Comparison of ENCODE assay signal across 15 cellular contexts in genomic region chr18:36212301-36212977, GRCh38. TPM values are rescaled to one million over a fixed set of nuclear protein-coding genes. Genes with fewer than 3 reads are reported as not detected.
A peak's percentile ranks its signal among the peaks of the same experiment; 100 is the strongest.
DNase-seq lines count a peak whose midpoint lies in the region; ATAC-seq and TF ChIP-seq lines count a peak whose summit lies in the region.
"Had no signal": no experiment of that assay in that cellular context is flagged by ENCODE, and none has a peak within 500 bp of the region (broad histone marks: within the 10 kb centered on the region; RNA-seq: fewer than 3 reads in every experiment).

No MANE protein-coding gene starts in this region.

- peak overlapping the region; percentile 61 for H3K27ac Mint-ChIP-seq in osteocyte (ENCODE audit: unreplicated experiment)
- no peak overlapping the region for H3K27ac Mint-ChIP-seq in stimulated activated naive CD8-positive, alpha-beta T cell treated with anti-CD3 and anti-CD28 coated beads, Interleukin-15, amount 100 ng/mL, for 72 hours
- no peak overlapping the region for H3K27ac Mint-ChIP-seq in activated CD8-positive, alpha-beta T cell treated with anti-CD3 and anti-CD28 coated beads, Interleukin-2, amount 10 ng/mL, durations not matched to agents 7 days and 5 days
- H3K27ac Mint-ChIP-seq: activated naive CD4-positive, alpha-beta T cell treated with anti-CD3 and anti-CD28 coated beads, Interleukin-2, amount 50 U/mL, for 24 hours had no signal

- H4K20me1 ChIP-seq in fibroblast of lung (ENCODE audit: control insufficient read depth, extremely low read depth, insufficient read depth, low read length) = no peaks in the 10 kb centered on the region

- intact Hi-C loops in A673 (cut with micrococcal nuclease; ENCODE audit: unreplicated experiment) = no loop called here

- H3K4me1 ChIP-seq in fibroblast of lung (ENCODE audit: control insufficient read depth, extremely low read depth, insufficient read depth, low read length) (peaks cover 2% of the 10 kb centered on the region), A673 (ENCODE audit: insufficient read depth, low read length, poor library complexity, severe bottlenecking) (no peaks in the 10 kb centered on the region)

- H3K79me2 ChIP-seq in fibroblast of lung (ENCODE audit: control insufficient read depth, insufficient read depth, low read length) = no peaks in the 10 kb centered on the region

- peaks cover 7% of the 10 kb centered on the region for H3K36me3 ChIP-seq in BJ (ENCODE audit: control insufficient read depth, insufficient read depth, low read length)
- no peaks in the 10 kb centered on the region for H3K36me3 ChIP-seq in fibroblast of lung (ENCODE audit: control insufficient read depth, insufficient read depth, low read length)
- no peaks in the 10 kb centered on the region for H3K36me3 ChIP-seq in A673 (ENCODE audit: insufficient read depth, low read length, poor library complexity, severe bottlenecking)

- H3K9me3 ChIP-seq in fibroblast of lung (ENCODE audit: control insufficient read depth, insufficient read depth, low read depth, low read length) (no peaks in the 10 kb centered on the region), A673 (ENCODE audit: low read depth, low read length, poor library complexity, severe bottlenecking) (peaks cover 6% of the 10 kb centered on the region)

- no peaks in the 10 kb centered on the region for H3K27me3 ChIP-seq in BJ (ENCODE audit: control insufficient read depth, insufficient read depth, low read length)
- no peaks in the 10 kb centered on the region for H3K27me3 ChIP-seq in fibroblast of lung (ENCODE audit: control insufficient read depth, insufficient read depth, low read length)
- H3K27me3 ChIP-seq in A673 (replicated peaks; ENCODE audit: insufficient read depth, low read depth, low read length, poor library complexity) = no peaks in the 10 kb centered on the region
- H3K27me3 ChIP-seq: foreskin keratinocyte had no signal

- TF ChIP-seq CTCF in BJ (IDR thresholded peaks at IDR 0.05; ENCODE audit: insufficient read depth, low read depth, low read length) (peak; percentile 28; the same call in 1 of the 2 replicates), fibroblast of lung (conservative IDR thresholded peaks at IDR 0.05 in 1 of 2, IDR thresholded peaks at IDR 0.05 in 1 of 2; ENCODE audit: low read depth in 1 of 2, low read length in 2 of 2) (peak; percentile 29 to 39), osteocyte (IDR thresholded peaks at IDR 0.05) (peak; percentile 36), A673 (conservative IDR thresholded peaks at IDR 0.05; ENCODE audit: low read depth, low read length) (no peak)

- H3K27me3 Mint-ChIP-seq in osteocyte (ENCODE audit: unreplicated experiment) = no peaks in the 10 kb centered on the region
- H3K27me3 Mint-ChIP-seq in stimulated activated naive CD8-positive, alpha-beta T cell treated with anti-CD3 and anti-CD28 coated beads, Interleukin-15, amount 100 ng/mL, for 72 hours = peaks cover 22% of the 10 kb centered on the region
- H3K27me3 Mint-ChIP-seq in activated CD8-positive, alpha-beta T cell treated with anti-CD3 and anti-CD28 coated beads, Interleukin-2, amount 10 ng/mL, durations not matched to agents 7 days and 5 days (ENCODE audit: low read depth) = peaks cover 16% of the 10 kb centered on the region

- H3K9ac ChIP-seq in fibroblast of lung (ENCODE audit: insufficient read depth, low read length) = no peak overlapping the region

- H3K4me1 Mint-ChIP-seq in osteocyte (ENCODE audit: unreplicated experiment) = peaks cover 15% of the 10 kb centered on the region
- H3K4me1 Mint-ChIP-seq in stimulated activated naive CD8-positive, alpha-beta T cell treated with anti-CD3 and anti-CD28 coated beads, Interleukin-15, amount 100 ng/mL, for 72 hours = no peaks in the 10 kb centered on the region
- no peaks in the 10 kb centered on the region for H3K4me1 Mint-ChIP-seq in activated CD8-positive, alpha-beta T cell treated with anti-CD3 and anti-CD28 coated beads, Interleukin-2, amount 10 ng/mL, durations not matched to agents 7 days and 5 days (ENCODE audit: low read depth)
- H3K4me1 Mint-ChIP-seq: activated naive CD4-positive, alpha-beta T cell treated with anti-CD3 and anti-CD28 coated beads, Interleukin-2, amount 50 U/mL, for 24 hours had no signal

- H3K4me3 ChIP-seq in BJ (ENCODE audit: low read depth, low read length) (no peak overlapping the region), fibroblast of lung (replicated peaks in 1 of 4; ENCODE audit: control extremely low read depth in 1 of 4, insufficient read depth in 1 of 4, low read depth in 3 of 4, low read length in 4 of 4) (no peak overlapping the region), A673 (ENCODE audit: low read depth, low read length, poor library complexity, severe bottlenecking) (no peak overlapping the region)

- CTCF ChIA-PET in BJ (lab: Yijun Ruan, JAX) (no interaction called here), A673 (lab: Charles Lee) (no interaction called here)
- CTCF ChIA-PET in activated CD8-positive, alpha-beta T cell treated with anti-CD3 and anti-CD28 coated beads, Interleukin-2, amount 10 ng/mL, durations not matched to agents 7 days and 5 days (lab: Charles Lee) = no interaction called here

- POLR2A ChIA-PET in BJ (lab: Charles Lee) (no interaction called here), A673 (lab: Charles Lee; ENCODE audit: low non-redundant PET) (no interaction called here)
- POLR2A ChIA-PET in activated CD8-positive, alpha-beta T cell treated with anti-CD3 and anti-CD28 coated beads, Interleukin-2, amount 10 ng/mL, durations not matched to agents 7 days and 5 days (lab: Charles Lee) = no interaction called here

- no peak for ATAC-seq in stimulated activated naive CD8-positive, alpha-beta T cell treated with anti-CD3 and anti-CD28 coated beads, Interleukin-15, amount 100 ng/mL, for 72 hours
- ATAC-seq in activated CD8-positive, alpha-beta T cell treated with anti-CD3 and anti-CD28 coated beads, Interleukin-2, amount 10 ng/mL, durations not matched to agents 7 days and 5 days = no peak

- peaks cover 14% of the 10 kb centered on the region for H3K9me3 Mint-ChIP-seq in osteocyte (ENCODE audit: unreplicated experiment)
- peaks cover 8 to 16% of the 10 kb centered on the region in 2 donors for H3K9me3 Mint-ChIP-seq in stimulated activated naive CD8-positive, alpha-beta T cell treated with anti-CD3 and anti-CD28 coated beads, Interleukin-15, amount 100 ng/mL, for 72 hours
- H3K9me3 Mint-ChIP-seq in activated CD8-positive, alpha-beta T cell treated with anti-CD3 and anti-CD28 coated beads, Interleukin-2, amount 10 ng/mL, durations not matched to agents 7 days and 5 days (ENCODE audit: insufficient read depth) = no peaks in the 10 kb centered on the region
- H3K9me3 Mint-ChIP-seq: activated naive CD4-positive, alpha-beta T cell treated with anti-CD3 and anti-CD28 coated beads, Interleukin-2, amount 50 U/mL, for 24 hours had no signal

- H3K4me2 ChIP-seq in fibroblast of lung (ENCODE audit: extremely low read depth, insufficient read depth, low read length) = no peak overlapping the region

- H3K4me3 Mint-ChIP-seq in osteocyte (ENCODE audit: unreplicated experiment) = no peak overlapping the region
- no peak overlapping the region for H3K4me3 Mint-ChIP-seq in stimulated activated naive CD8-positive, alpha-beta T cell treated with anti-CD3 and anti-CD28 coated beads, Interleukin-15, amount 100 ng/mL, for 72 hours
- H3K4me3 Mint-ChIP-seq in activated CD8-positive, alpha-beta T cell treated with anti-CD3 and anti-CD28 coated beads, Interleukin-2, amount 10 ng/mL, durations not matched to agents 7 days and 5 days = no peak overlapping the region
- H3K4me3 Mint-ChIP-seq: activated naive CD4-positive, alpha-beta T cell treated with anti-CD3 and anti-CD28 coated beads, Interleukin-2, amount 50 U/mL, for 24 hours had no signal

- peaks cover 22% of the 10 kb centered on the region for H3K36me3 Mint-ChIP-seq in osteocyte (ENCODE audit: unreplicated experiment)
- no peaks in the 10 kb centered on the region for H3K36me3 Mint-ChIP-seq in activated CD8-positive, alpha-beta T cell treated with anti-CD3 and anti-CD28 coated beads, Interleukin-2, amount 10 ng/mL, durations not matched to agents 7 days and 5 days (ENCODE audit: low read depth)
- H3K36me3 Mint-ChIP-seq: activated naive CD4-positive, alpha-beta T cell treated with anti-CD3 and anti-CD28 coated beads, Interleukin-2, amount 50 U/mL, for 24 hours had no signal

- no peak for DNase-seq in BJ (ENCODE audit: low read depth)
- DNase-seq in RPMI7951 (ENCODE audit: low read depth) = peak; percentile 28
- peak; percentile 1 to 30 for DNase-seq in fibroblast of lung (ENCODE audit: low read depth in 2 of 2)
- peak; percentile 59 for DNase-seq in osteocyte (ENCODE audit: extremely low spot score, unreplicated experiment)
- no peak for DNase-seq in NCI-H1092 treated with DMSO at 0.1 percent for 48 hours (lab: John Stamatoyannopoulos, UW)
- no peak for DNase-seq in A673 (ENCODE audit: low spot score)
- DNase-seq in stimulated activated naive CD8-positive, alpha-beta T cell treated with anti-CD3 and anti-CD28 coated beads, Interleukin-15, amount 100 ng/mL, for 72 hours = no peak
- DNase-seq in activated CD8-positive, alpha-beta T cell treated with anti-CD3 and anti-CD28 coated beads, Interleukin-2, amount 10 ng/mL, durations not matched to agents 7 days and 5 days = no peak
- DNase-seq: C1 segment of cervical spinal cord; dermis blood vessel endothelial cell; NCI-H2081; NCI-H82; stimulated activated CD4-positive, alpha-beta T cell treated with anti-CD3 and anti-CD28 coated beads, Interleukin-2, amount 100 ng/mL, for 48 hours had no signal

- BruUV-seq in A673 (replicated peaks; lab: Mats Ljungman, UMichigan) = no TSS peak

- H2AFZ ChIP-seq in fibroblast of lung (ENCODE audit: low read length) = no peak overlapping the region

- H3K27ac ChIP-seq in fibroblast of lung (ENCODE audit: insufficient read depth, low read length) (no peak overlapping the region), A673 (ENCODE audit: low read depth, low read length, poor library complexity, severe bottlenecking) (no peak overlapping the region)
- H3K27ac ChIP-seq: foreskin keratinocyte had no signal

RNA-seq across cellular contexts. Expression of gene MOCOS, which starts 25.1 kb away (rescaled TPM):
- polyA plus RNA-seq in BJ (2011; rRNA removed) (12.5 and 12.6 TPM in 2 replicates), fibroblast of lung (2.0 TPM in 2 replicates)
- 19.8 and 28.9 TPM in 2 replicates for polyA minus RNA-seq in BJ (2011; rRNA and poly(A)+ RNA removed)
- 4.9 and 5.1 TPM in 2 replicates for total RNA-seq in RPMI7951 (2014; rRNA removed; shearing (Covaris generic))
- total RNA-seq in fibroblast of lung (9.0 and 13.9 TPM in 2 replicates), osteocyte (5.2 and 5.5 TPM in 2 replicates), A673 (2021) (not detected in 2 replicates)
- 1.9 and 2.3 TPM in 2 replicates for polyA plus RNA-seq in fibroblast of lung (2012)
- 6.2 and 6.6 TPM in 2 replicates for polyA minus RNA-seq in fibroblast of lung (ENCODE audit: low replicate concordance)
- under 1 TPM; 0.21 to 0.47 TPM for total RNA-seq in activated CD8-positive, alpha-beta T cell treated with anti-CD3 and anti-CD28 coated beads, Interleukin-2, amount 10 ng/mL, durations not matched to agents 7 days and 5 days

Comparison
In these comparisons a context has a peak if more than half of its experiments do, and no peak if none do; other contexts are left out.
1. DNase-seq: peak in RPMI7951 (single experiment), fibroblast of lung (2 of 2) and osteocyte (single experiment); none in BJ (single experiment), NCI-H1092 treated with DMSO at 0.1 percent for 48 hours (single experiment), A673 (single experiment), stimulated activated naive CD8-positive, alpha-beta T cell treated with anti-CD3 and anti-CD28 coated beads, Interleukin-15, amount 100 ng/mL, for 72 hours (0 of 2) and activated CD8-positive, alpha-beta T cell treated with anti-CD3 and anti-CD28 coated beads, Interleukin-2, amount 10 ng/mL, durations not matched to agents 7 days and 5 days (single experiment).